ENCODE assay signal across 35 cellular contexts in the genomic region with DNA sequence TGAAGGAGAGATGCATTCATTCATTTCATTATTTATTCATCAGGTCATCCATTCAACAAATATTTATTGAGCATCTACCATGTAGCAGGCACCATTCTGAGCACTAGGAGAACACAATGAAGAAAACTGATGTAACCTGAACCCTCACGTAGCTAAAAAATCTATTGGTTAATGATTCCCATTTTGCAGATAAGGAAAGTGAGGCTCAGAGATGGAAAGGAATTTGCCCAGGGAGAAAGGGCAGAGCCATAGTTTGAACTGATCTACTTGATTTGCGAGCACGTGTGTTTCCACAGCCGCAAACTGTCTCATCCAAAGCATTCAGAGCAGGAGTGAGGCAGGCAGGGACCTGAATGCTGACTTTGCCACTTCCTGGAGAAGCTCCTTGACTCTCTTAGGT. TPM values are rescaled to one million over a fixed set of nuclear protein-coding genes. Genes with fewer than 3 reads are reported as not detected.
"Had no signal": no experiment of that assay in that cellular context is flagged by ENCODE, and none has a peak within 500 bp of the region (broad histone marks: within the 10 kb centered on the region; RNA-seq: fewer than 3 reads in every experiment).

No MANE protein-coding gene starts in this region.

- H3K9me3 ChIP-seq: neutrophil, pancreas, psoas muscle, suprapubic skin, testis, tibial artery, transverse colon, upper lobe of right lung, uterus had no signal

- H3K4me1 ChIP-seq: pancreas, psoas muscle, spleen, testis, transverse colon, upper lobe of right lung, uterus had no signal

- ATAC-seq: naive thymus-derived CD8-positive, alpha-beta T cell; natural killer cell treated with Interleukin-12 subunit alpha and Interleukin-12 subunit beta and Interleukin-15 and Interleukin-18, amount 100 ng/mL, for 72 hours; pancreas; psoas muscle; right cardiac atrium; sciatic nerve; stimulated activated memory B cell treated with anti-CD40 and anti-IgM and Interleukin-4, amounts not matched to agents 10 μg/mL and 1 μg/mL and 100 μg/mL, for 72 hours; stimulated activated naive CD8-positive, alpha-beta T cell treated with anti-CD3 and anti-CD28 coated beads, Interleukin-15, amount 100 ng/mL, for 72 hours; stimulated activated naive CD8-positive, alpha-beta T cell treated with anti-CD3 and anti-CD28 coated beads, Interleukin-15, Interleukin-2, amounts not matched to agents 100 U/mL and 50 U/mL, for 24 hours; upper lobe of right lung had no signal

- H3K4me2 ChIP-seq: smooth muscle cell had no signal

- DNase-seq: naive B cell; naive thymus-derived CD8-positive, alpha-beta T cell; nephron progenitor cell; nucleus accumbens; pancreas; psoas muscle; right cardiac atrium; spleen; stimulated activated CD4-positive, alpha-beta T cell treated with anti-CD3 and anti-CD28 coated beads, Interleukin-12 subunit alpha, Interleukin-12 subunit beta, amount 100 ng/mL, for 4 hours; stimulated activated CD4-positive, alpha-beta T cell treated with anti-CD3 and anti-CD28 coated beads, Interleukin-1b, Interleukin-23, amount 100 ng/mL, for 48 hours; stimulated activated CD4-positive, alpha-beta T cell treated with anti-CD3 and anti-CD28 coated beads, Interleukin-4, amount 100 ng/mL, for 1 hour; stimulated activated CD4-positive, alpha-beta T cell treated with anti-CD3 and anti-CD28 coated beads, Interleukin-4, amount 100 ng/mL, for 4 hours; stimulated activated CD8-positive, alpha-beta memory T cell treated with anti-CD3 and anti-CD28 coated beads, Interleukin-4, amount 100 ng/mL, for 48 hours; stimulated activated naive CD4-positive, alpha-beta T cell; stimulated activated naive CD8-positive, alpha-beta T cell treated with anti-CD3 and anti-CD28 coated beads, Interleukin-15, amount 100 ng/mL, for 72 hours; stimulated activated naive CD8-positive, alpha-beta T cell treated with anti-CD3 and anti-CD28 coated beads, Interleukin-15, Interleukin-2, amounts not matched to agents 100 U/mL and 50 U/mL, for 24 hours; substantia nigra; testis; tibial artery; transverse colon; upper lobe of right lung; uterus had no signal

- H3K4me3 ChIP-seq: pancreas, psoas muscle, skin epidermis, smooth muscle cell, spleen, suprapubic skin, testis, tibial artery, transverse colon, upper lobe of right lung, uterus had no signal

- H3K27me3 ChIP-seq: testis had no signal

- H3K36me3 ChIP-seq: neutrophil, pancreas, spleen, suprapubic skin, tibial artery, transverse colon, upper lobe of right lung, uterus had no signal

- H3K27ac ChIP-seq: neutrophil, pancreas, psoas muscle, skin epidermis, spleen, suprapubic skin, testis, tibial artery, transverse colon, upper lobe of right lung, uterus had no signal

- FAIRE-seq: pancreas had no signal

RNA-seq across cellular contexts. Expression of a gene that starts 2.7 kb away (rescaled TPM):
- total RNA-seq: naive thymus-derived CD8-positive, alpha-beta T cell; natural killer cell treated with Interleukin-12 subunit alpha and Interleukin-12 subunit beta and Interleukin-15 and Interleukin-18, amount 100 ng/mL, for 72 hours; neural crest cell; osteocyte; pancreas; posterior vena cava; psoas muscle; renal cortical epithelial cell; right cardiac atrium; spleen; transverse colon; upper lobe of right lung; urinary bladder had no signal
- polyA plus RNA-seq: naive thymus-derived CD8-positive, alpha-beta T cell; pancreas; smooth muscle cell; urinary bladder had no signal

RNA-seq across cellular contexts. Expression of a gene that starts 15.0 kb away (rescaled TPM):
- total RNA-seq: naive thymus-derived CD8-positive, alpha-beta T cell; natural killer cell treated with Interleukin-12 subunit alpha and Interleukin-12 subunit beta and Interleukin-15 and Interleukin-18, amount 100 ng/mL, for 72 hours; neural crest cell; osteocyte; pancreas; posterior vena cava; psoas muscle; right cardiac atrium; smooth muscle cell; transverse colon had no signal
- polyA plus RNA-seq: naive thymus-derived CD8-positive, alpha-beta T cell; psoas muscle; right cardiac atrium had no signal

RNA-seq across cellular contexts. Expression of a gene that starts 20.8 kb away (rescaled TPM):
- total RNA-seq: naive thymus-derived CD8-positive, alpha-beta T cell; natural killer cell treated with Interleukin-12 subunit alpha and Interleukin-12 subunit beta and Interleukin-15 and Interleukin-18, amount 100 ng/mL, for 72 hours; neural crest cell; osteocyte; posterior vena cava; psoas muscle; spleen; urinary bladder had no signal
- polyA plus RNA-seq: naive thymus-derived CD8-positive, alpha-beta T cell had no signal

RNA-seq across cellular contexts. Expression of a gene that starts 27.7 kb away (rescaled TPM):
- total RNA-seq: naive thymus-derived CD8-positive, alpha-beta T cell; natural killer cell treated with Interleukin-12 subunit alpha and Interleukin-12 subunit beta and Interleukin-15 and Interleukin-18, amount 100 ng/mL, for 72 hours; neural crest cell; osteocyte; posterior vena cava; renal cortical epithelial cell; spleen; urinary bladder had no signal
- polyA plus RNA-seq: naive thymus-derived CD8-positive, alpha-beta T cell had no signal

RNA-seq across cellular contexts. Expression of a gene that starts 29.3 kb away (rescaled TPM):
- total RNA-seq: naive thymus-derived CD8-positive, alpha-beta T cell; natural killer cell treated with Interleukin-12 subunit alpha and Interleukin-12 subunit beta and Interleukin-15 and Interleukin-18, amount 100 ng/mL, for 72 hours; omental fat pad; osteocyte; pancreas; posterior vena cava; psoas muscle; right cardiac atrium; transverse colon; upper lobe of right lung; urinary bladder had no signal
- polyA plus RNA-seq: naive thymus-derived CD8-positive, alpha-beta T cell; pancreas; right cardiac atrium; urinary bladder had no signal
